ENCODE assay signal across 24 cellular contexts in the genomic region with DNA sequence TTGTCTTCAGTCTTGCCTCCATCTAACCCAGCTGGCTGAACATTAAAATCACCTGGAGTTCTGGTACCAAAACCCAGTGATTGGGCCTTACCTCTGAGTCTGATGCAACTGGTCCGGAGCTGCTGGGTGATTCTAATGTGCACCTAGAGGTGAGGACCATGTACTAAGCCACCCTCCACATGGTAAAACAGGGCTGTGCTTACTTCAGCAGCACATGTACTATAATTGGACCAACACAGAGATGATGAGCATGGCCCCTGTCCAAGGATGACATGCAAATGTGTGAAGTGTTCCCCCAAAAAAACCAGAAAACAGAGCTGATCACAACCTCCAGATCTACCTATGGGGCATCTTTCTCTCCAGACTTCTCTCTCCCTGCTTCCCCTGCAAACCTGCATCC. TPM values are rescaled to one million over a fixed set of nuclear protein-coding genes. Genes with fewer than 3 reads are reported as not detected.
DNase-seq lines count a peak whose midpoint lies in the region; ATAC-seq, FAIRE-seq and TF ChIP-seq lines count a peak whose summit lies in the region.
"Had no signal": no experiment of that assay in that cellular context is flagged by ENCODE, and none has a peak within 500 bp of the region (broad histone marks: within the 10 kb centered on the region; RNA-seq: fewer than 3 reads in every experiment).

No MANE protein-coding gene starts in this region.

- H3K36me3 ChIP-seq in BLaER1 treated with 17β-estradiol and CSF1 and Interleukin-3, amounts not matched to agents 10 nM and 100 nM = peaks cover 14 to 35% (median 26%) of the 10 kb centered on the region in 11 experiments; a peak in 20 of 22 replicates
- peaks cover 9% of the 10 kb centered on the region for H3K36me3 ChIP-seq in CD8-positive, alpha-beta T cell (ENCODE audit: insufficient read depth, low read length)
- H3K36me3 ChIP-seq in kidney (ENCODE audit: control insufficient read depth in 1 of 2, insufficient read depth in 2 of 2, low read length in 2 of 2) (peaks cover 0 to 4% of the 10 kb centered on the region in 2 donors), thyroid gland (no peaks in the 10 kb centered on the region)
- H3K36me3 ChIP-seq: thoracic aorta had no signal

- peaks cover 38% of the 10 kb centered on the region for H3K36me3 Mint-ChIP-seq in CD8-positive, alpha-beta T cell
- H3K36me3 Mint-ChIP-seq in chondrocyte (ENCODE audit: low read depth) = peaks cover 1% of the 10 kb centered on the region

- no peak for TF ChIP-seq CTCF in CD8-positive, alpha-beta T cell (IDR thresholded peaks at IDR 0.05)
- TF ChIP-seq CTCF in chondrocyte (IDR thresholded peaks at IDR 0.05) = no peak
- no peak for TF ChIP-seq CTCF in kidney (IDR thresholded peaks at IDR 0.05; ENCODE audit: borderline replicate concordance, extremely low read depth, insufficient read depth)
- no peak for TF ChIP-seq CTCF in thyroid gland (IDR thresholded peaks at IDR 0.05)

- H3K27me3 Mint-ChIP-seq in CD8-positive, alpha-beta T cell (ENCODE audit: low read depth) = no peaks in the 10 kb centered on the region
- H3K27me3 Mint-ChIP-seq in chondrocyte (ENCODE audit: low read depth) = no peaks in the 10 kb centered on the region

- peak overlapping the region in 8 of 11 experiments; percentile 30 to 89 (median 84); a peak in 8 of 22 replicates for H3K4me2 ChIP-seq in BLaER1 treated with 17β-estradiol and CSF1 and Interleukin-3, amounts not matched to agents 10 nM and 100 nM

- CTCF ChIA-PET in CD8-positive, alpha-beta T cell (lab: Charles Lee) = interaction anchor here (0.6 to 9.8 kb wide), 6 partner anchors 12 to 246 kb away, joined by 3 to 401 read pairs (median 3); partner anchors contain the start of gene ELK4

- DNase-seq in CD8-positive, alpha-beta T cell = peak in 3 of 7 experiments; percentile 7 to 32 (median 11)
- DNase-seq in RPMI8226 = peak; percentile 56
- DNase-seq in chondrocyte (ENCODE audit: low spot score) = no peak
- DNase-seq in kidney = no peak
- DNase-seq in HTR-8/SVneo (ENCODE audit: insufficient read length, low spot score) = no peak
- no peak for DNase-seq in thyroid gland
- DNase-seq in HuH-7 (ENCODE audit: low spot score) = no peak
- DNase-seq: activated gamma-delta T cell treated with Interleukin-2 at 50 U/mL for 16 hours; body of pancreas; DMS 273 treated with DMSO at 0.1 percent for 48 hours; foreskin keratinocyte; GOT3; hypothalamus; MV-4-11; NCI-H1930; nephron progenitor cell; NK-92 treated with Interleukin-12 subunit alpha and Interleukin-12 subunit beta, amount 100 ng/mL, for 24 hours; spleen; SW 1271 had no signal

- no peak overlapping the region for H3K9ac ChIP-seq in BLaER1 treated with 17β-estradiol and CSF1 and Interleukin-3, amounts not matched to agents 10 nM and 100 nM
- no peak overlapping the region for H3K9ac ChIP-seq in kidney (ENCODE audit: low read length in 2 of 2)

- no peaks in the 10 kb centered on the region for H4K20me1 ChIP-seq in BLaER1 treated with 17β-estradiol and CSF1 and Interleukin-3, amounts not matched to agents 10 nM and 100 nM

- no peak for TF ChIP-seq POLR2A in thyroid gland (IDR thresholded peaks at IDR 0.05)

- intact Hi-C loops in CD8-positive, alpha-beta T cell (cut with DNase I, micrococcal nuclease) = loop anchor here (5.0 to 10.0 kb wide), 3 partner anchors 182 to 382 kb away; partner anchors contain the start of gene RAB29 (in 1 of the 2)
- intact Hi-C loops in kidney (cut with DNase I) = no loop called here
- intact Hi-C loops in thyroid gland (cut with DNase I) = loop anchor here (5.0 kb wide), 1 partner anchor 37 kb away; the partner anchor contains the start of gene ELK4

- peaks cover 52% of the 10 kb centered on the region for H3K4me1 Mint-ChIP-seq in CD8-positive, alpha-beta T cell (ENCODE audit: low read depth)
- peaks cover 24% of the 10 kb centered on the region for H3K4me1 Mint-ChIP-seq in chondrocyte (ENCODE audit: low read depth)
- H3K4me1 Mint-ChIP-seq: nephron progenitor cell had no signal

- POLR2A ChIA-PET in CD8-positive, alpha-beta T cell (lab: Charles Lee) = interaction anchor here (5.8 kb wide), 1 partner anchor 36 kb away, joined by 175 read pairs; the partner anchor contains the start of gene ELK4

- FAIRE-seq in kidney (lab: Jason Lieb, UNC) (no peak), HTR-8/SVneo (lab: Jason Lieb, UNC) (no peak)
- FAIRE-seq: keratinocyte had no signal

- H3K4me1 ChIP-seq in BLaER1 treated with 17β-estradiol and CSF1 and Interleukin-3, amounts not matched to agents 10 nM and 100 nM = peaks cover 36 to 60% (median 49%) of the 10 kb centered on the region in 10 experiments
- H3K4me1 ChIP-seq in CD8-positive, alpha-beta T cell (ENCODE audit: insufficient read depth, low read length) = peaks cover 23% of the 10 kb centered on the region
- H3K4me1 ChIP-seq in kidney (ENCODE audit: control insufficient read depth in 1 of 2, insufficient read depth in 1 of 2, low read depth in 1 of 2, low read length in 2 of 2) (peaks cover 15 to 16% of the 10 kb centered on the region in 2 donors), thyroid gland (peaks cover 6 to 17% of the 10 kb centered on the region in 2 donors)

- no peaks in the 10 kb centered on the region for H3K27me3 ChIP-seq in BLaER1 treated with 17β-estradiol and CSF1 and Interleukin-3, amounts not matched to agents 10 nM and 100 nM
- H3K27me3 ChIP-seq in CD8-positive, alpha-beta T cell (ENCODE audit: insufficient read depth, low read length) = no peaks in the 10 kb centered on the region
- no peaks in the 10 kb centered on the region for H3K27me3 ChIP-seq in thyroid gland
- H3K27me3 ChIP-seq: body of pancreas, foreskin keratinocyte, spleen had no signal

- H3K9me3 ChIP-seq in BLaER1 treated with 17β-estradiol and CSF1 and Interleukin-3, amounts not matched to agents 10 nM and 100 nM (replicated peaks in 1 of 11) = no peaks in the 10 kb centered on the region
- H3K9me3 ChIP-seq in CD8-positive, alpha-beta T cell (ENCODE audit: low read length) = no peaks in the 10 kb centered on the region
- H3K9me3 ChIP-seq in kidney (ENCODE audit: control insufficient read depth in 1 of 2, low read length in 2 of 2) = no peaks in the 10 kb centered on the region
- H3K9me3 ChIP-seq in thyroid gland = no peaks in the 10 kb centered on the region
- H3K9me3 ChIP-seq: body of pancreas, spleen, thoracic aorta had no signal

- peak overlapping the region; percentile 19 for H3K4me3 Mint-ChIP-seq in CD8-positive, alpha-beta T cell
- H3K4me3 Mint-ChIP-seq in chondrocyte (ENCODE audit: unreplicated experiment) = no peak overlapping the region
- H3K4me3 Mint-ChIP-seq: dendritic cell treated with granulocyte-macrophage colony-stimulating factor and Interleukin-4, amounts not matched to agents 40 ng/mL and 50 ng/mL, for 4 days; nephron progenitor cell had no signal

- H3K4me3 ChIP-seq in BLaER1 treated with 17β-estradiol and CSF1 and Interleukin-3, amounts not matched to agents 10 nM and 100 nM = no peak overlapping the region
- H3K4me3 ChIP-seq in CD8-positive, alpha-beta T cell (ENCODE audit: low read depth, low read length) = no peak overlapping the region
- H3K4me3 ChIP-seq in kidney (ENCODE audit: low read length in 2 of 2) (no peak overlapping the region), thyroid gland (replicated peaks in 1 of 3) (no peak overlapping the region)
- H3K4me3 ChIP-seq: body of pancreas, spleen, thoracic aorta had no signal

- H3K9me3 Mint-ChIP-seq in CD8-positive, alpha-beta T cell = no peaks in the 10 kb centered on the region
- no peaks in the 10 kb centered on the region for H3K9me3 Mint-ChIP-seq in chondrocyte (ENCODE audit: low read depth)
- H3K9me3 Mint-ChIP-seq: dendritic cell treated with granulocyte-macrophage colony-stimulating factor and Interleukin-4, amounts not matched to agents 40 ng/mL and 50 ng/mL, for 4 days; nephron progenitor cell had no signal

- H3K27ac Mint-ChIP-seq in CD8-positive, alpha-beta T cell = peak overlapping the region; percentile 97
- peak overlapping the region; percentile 53 for H3K27ac Mint-ChIP-seq in chondrocyte (ENCODE audit: unreplicated experiment)
- H3K27ac Mint-ChIP-seq: dendritic cell treated with granulocyte-macrophage colony-stimulating factor and Interleukin-4, amounts not matched to agents 40 ng/mL and 50 ng/mL, for 4 days; nephron progenitor cell; progenitor cell of endocrine pancreas had no signal

- H3K27ac ChIP-seq in BLaER1 treated with 17β-estradiol and CSF1 and Interleukin-3, amounts not matched to agents 10 nM and 100 nM = 0 out of 22 replicates have a peak overlapping the region, but pooled peaks of 1 of the 11 experiments have one; percentile 75
- H3K27ac ChIP-seq in CD8-positive, alpha-beta T cell (ENCODE audit: low read depth, low read length) = no peak overlapping the region
- no peak overlapping the region for H3K27ac ChIP-seq in kidney (ENCODE audit: low read depth in 2 of 2, low read length in 2 of 2)
- no peak overlapping the region for H3K27ac ChIP-seq in thyroid gland
- H3K27ac ChIP-seq: body of pancreas, foreskin keratinocyte, thoracic aorta had no signal

- no peak for ATAC-seq in CD8-positive, alpha-beta T cell
- ATAC-seq: body of pancreas, foreskin keratinocyte had no signal

- WGBS in thyroid gland, 2 donors = 100% methylated on average over 1 of the region's 1 CpG

RNA-seq across cellular contexts. Expression of gene ELK4, which starts 37.0 kb away (rescaled TPM):
- total RNA-seq in CD8-positive, alpha-beta T cell = 100 to 1,000 TPM; 142 to 147 TPM
- 33.0 to 37.2 TPM (median 35.6 TPM) in 3 replicates for total RNA-seq in chondrocyte
- 87.3 TPM for total RNA-seq in kidney
- 4.2 TPM for polyA plus RNA-seq in kidney (ENCODE audit: insufficient read depth, low read depth, low replicate concordance)
- 10 to 100 TPM; 18.0 to 33.9 (median 28.4) TPM for total RNA-seq in thyroid gland
